28 cellular contexts compared by ENCODE assay signal in genomic region chr5:35545190-35545589, GRCh38.
"Had no signal": no experiment of that assay in that cellular context is flagged by ENCODE, and none has a peak within 500 bp of the region (broad histone marks: within the 10 kb centered on the region; RNA-seq: fewer than 3 reads in every experiment).

No MANE protein-coding gene starts in this region.

- H3K27me3 Mint-ChIP-seq: progenitor cell of endocrine pancreas had no signal

- H3K27me3 ChIP-seq: brain microvascular endothelial cell, ovary, upper lobe of left lung, vagina had no signal

- ATAC-seq: activated T-cell treated with anti-CD3 and anti-CD28 coated beads, Interleukin-2, amount 50 U/mL, for 4 hours; left colon; sciatic nerve; T-cell had no signal

- H3K4me3 ChIP-seq: coronary artery, ovary, skin epidermis, upper lobe of left lung, vagina had no signal

- H3K4me1 Mint-ChIP-seq: nephron had no signal

- H3K4me3 Mint-ChIP-seq: activated T-cell treated with anti-CD3 and anti-CD28 coated beads, Interleukin-2, amount 50 U/mL, for 4 hours; nephron; stimulated activated naive CD8-positive, alpha-beta T cell treated with anti-CD3 and anti-CD28 coated beads, Interleukin-15, Interleukin-2, amounts not matched to agents 100 ng/mL and 50 ng/mL, for 24 hours; T-cell; T-helper 2 cell treated with Interferon-gamma antibody and Interleukin-4, amounts not matched to agents 5 μg/mL and 100 μg/mL, for 36 hours had no signal

- H3K9me3 Mint-ChIP-seq: nephron; T-helper 2 cell treated with Interferon-gamma antibody and Interleukin-4, amounts not matched to agents 5 μg/mL and 100 μg/mL, for 36 hours had no signal

- H3K4me1 ChIP-seq: vagina had no signal

- H3K27ac Mint-ChIP-seq: nephron; progenitor cell of endocrine pancreas; stimulated activated naive CD8-positive, alpha-beta T cell treated with anti-CD3 and anti-CD28 coated beads, Interleukin-15, Interleukin-2, amounts not matched to agents 100 ng/mL and 50 ng/mL, for 24 hours; T-cell; T-helper 2 cell treated with Interferon-gamma antibody and Interleukin-4, amounts not matched to agents 5 μg/mL and 100 μg/mL, for 36 hours had no signal

- H3K36me3 ChIP-seq: brain microvascular endothelial cell, ovary, upper lobe of left lung, vagina had no signal

- H3K9me3 ChIP-seq: ovary, upper lobe of left lung, vagina had no signal

- DNase-seq: activated CD4-positive, alpha-beta T cell treated with anti-CD3 and anti-CD28 coated beads for 4 hours; activated CD4-positive, alpha-beta T cell treated with anti-CD3 and anti-CD28 coated beads, Interleukin-2, amount 50 U/mL, for 48 hours; activated CD4-positive, CD25-positive, alpha-beta regulatory T cell; activated CD8-positive, alpha-beta memory T cell treated with anti-CD3 and anti-CD28 coated beads for 24 hours; activated CD8-positive, alpha-beta memory T cell treated with anti-CD3 and anti-CD28 coated beads, Interleukin-2, amount 50 U/mL, for 48 hours; activated naive CD4-positive, alpha-beta T cell; activated T-cell treated with anti-CD3 and anti-CD28 coated beads, Interleukin-2, amount 50 U/mL, for 4 hours; amniotic stem cell; brain microvascular endothelial cell; foreskin fibroblast; head of caudate nucleus; hippocampal formation; left colon; mammary epithelial cell; ovary; stimulated activated CD4-positive, alpha-beta T cell treated with anti-CD3 and anti-CD28 coated beads, Interleukin-12 subunit alpha, Interleukin-12 subunit beta, amount 100 ng/mL, for 4 hours; stimulated activated CD4-positive, alpha-beta T cell treated with anti-CD3 and anti-CD28 coated beads, Interleukin-4, amount 100 ng/mL, for 1 hour; substantia nigra; T-cell; upper lobe of left lung had no signal

- H3K36me3 Mint-ChIP-seq: T-cell had no signal
